In the genomic region with DNA sequence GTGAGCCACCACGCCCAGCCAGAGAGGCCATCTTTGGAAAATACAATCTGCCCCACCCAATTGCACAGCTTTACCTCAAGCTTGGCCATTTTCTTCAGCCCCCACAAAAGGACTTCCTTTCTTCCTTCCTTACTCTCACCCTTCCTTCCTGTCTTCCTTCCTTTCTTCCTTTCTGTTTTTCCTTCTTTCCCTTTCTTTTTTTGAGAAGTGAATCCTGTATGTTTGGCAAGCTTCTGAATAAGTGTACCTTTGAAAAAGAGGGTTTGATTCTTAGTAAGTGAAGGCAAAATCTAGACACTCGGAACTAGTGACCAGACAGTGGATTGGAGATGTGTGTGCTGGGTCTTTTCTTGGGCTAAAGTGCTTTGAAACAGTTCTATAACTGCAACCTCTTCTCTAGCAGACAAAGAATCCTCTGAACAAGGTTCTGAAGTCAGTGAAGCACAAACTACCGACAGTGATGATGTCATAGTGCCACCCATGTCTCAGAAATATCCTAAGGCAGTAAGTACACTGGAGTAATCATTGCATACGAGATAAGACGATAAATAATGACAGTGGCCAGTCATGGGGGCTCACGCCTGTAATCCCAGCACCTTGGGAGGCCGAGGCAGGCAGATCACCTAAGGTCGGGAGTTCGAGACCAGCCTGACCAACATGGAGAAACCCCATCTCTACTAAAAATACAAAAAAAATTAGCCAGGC, we compare ENCODE assay signal across 27 cellular contexts. TPM values are rescaled to one million over a fixed set of nuclear protein-coding genes. Genes with fewer than 3 reads are reported as not detected.
"Had no signal": no experiment of that assay in that cellular context is flagged by ENCODE, and none has a peak within 500 bp of the region (broad histone marks: within the 10 kb centered on the region; RNA-seq: fewer than 3 reads in every experiment).

No MANE protein-coding gene starts in this region.

- H3K9ac ChIP-seq: parathyroid adenoma had no signal

- H3K9me3 ChIP-seq: left lung, mucosa of descending colon, right atrium auricular region, sigmoid colon, testis, tibial artery had no signal

- ATAC-seq: left cardiac atrium; left lung; mucosa of descending colon; natural killer cell treated with Interleukin-12 subunit alpha and Interleukin-12 subunit beta and Interleukin-15 and Interleukin-18, amount 100 ng/mL, for 72 hours; stimulated activated effector memory CD8-positive, alpha-beta T cell treated with anti-CD3 and anti-CD28 coated beads, Interleukin-12 subunit alpha, Interleukin-12 subunit beta, amount 100 ng/mL, for 72 hours; stimulated activated naive CD8-positive, alpha-beta T cell treated with anti-CD3 and anti-CD28 coated beads, Interleukin-15, Interleukin-2, amounts not matched to agents 100 U/mL and 50 U/mL, for 24 hours had no signal

- H3K9me3 Mint-ChIP-seq: mesothelial cell of epicardium; naive B cell; natural killer cell treated with Interleukin-12 subunit alpha and Interleukin-12 subunit beta and Interleukin-15 and Interleukin-18, amount 100 ng/mL, for 72 hours; neural crest cell; stimulated activated effector memory CD8-positive, alpha-beta T cell treated with anti-CD3 and anti-CD28 coated beads, Interleukin-12 subunit alpha, Interleukin-12 subunit beta, amount 100 ng/mL, for 72 hours; type B pancreatic cell had no signal

- DNase-seq: dermis blood vessel endothelial cell; effector memory CD4-positive, alpha-beta T cell; kidney; left cardiac atrium; left lung; mesenchymal stem cell; mucosa of descending colon; naive B cell; sigmoid colon; stimulated activated CD4-positive, alpha-beta T cell treated with anti-CD3 and anti-CD28 coated beads, Interleukin-2, amount 100 ng/mL, for 24 hours; stimulated activated CD4-positive, alpha-beta T cell treated with anti-CD3 and anti-CD28 coated beads, Interleukin-4, amount 100 ng/mL, for 24 hours; stimulated activated naive CD8-positive, alpha-beta T cell treated with anti-CD3 and anti-CD28 coated beads, Interleukin-15, Interleukin-2, amounts not matched to agents 100 U/mL and 50 U/mL, for 24 hours; substantia nigra; testis; tibial artery had no signal

- FAIRE-seq: frontal cortex, kidney had no signal

- H3K27ac Mint-ChIP-seq: mesothelial cell of epicardium; naive B cell; natural killer cell treated with Interleukin-12 subunit alpha and Interleukin-12 subunit beta and Interleukin-15 and Interleukin-18, amount 100 ng/mL, for 72 hours; stimulated activated effector memory CD8-positive, alpha-beta T cell treated with anti-CD3 and anti-CD28 coated beads, Interleukin-12 subunit alpha, Interleukin-12 subunit beta, amount 100 ng/mL, for 72 hours; type B pancreatic cell had no signal

- H3K36me3 Mint-ChIP-seq: mesothelial cell of epicardium; naive B cell; natural killer cell treated with Interleukin-12 subunit alpha and Interleukin-12 subunit beta and Interleukin-15 and Interleukin-18, amount 100 ng/mL, for 72 hours; stimulated activated effector memory CD8-positive, alpha-beta T cell treated with anti-CD3 and anti-CD28 coated beads, Interleukin-12 subunit alpha, Interleukin-12 subunit beta, amount 100 ng/mL, for 72 hours; type B pancreatic cell had no signal

- H3K27ac ChIP-seq: coronary artery, left lung, parathyroid adenoma, right atrium auricular region, sigmoid colon, testis, tibial artery had no signal

- H3K36me3 ChIP-seq: left lung, right atrium auricular region, sigmoid colon, tibial artery had no signal

- H2AFZ ChIP-seq: parathyroid adenoma had no signal

- H3K27me3 Mint-ChIP-seq: progenitor cell of endocrine pancreas, type B pancreatic cell had no signal

- H3K4me3 ChIP-seq: coronary artery, left lung, mucosa of descending colon, right atrium auricular region, sigmoid colon, testis, tibial artery had no signal

- H3K4me1 Mint-ChIP-seq: mesothelial cell of epicardium; stimulated activated effector memory CD8-positive, alpha-beta T cell treated with anti-CD3 and anti-CD28 coated beads, Interleukin-12 subunit alpha, Interleukin-12 subunit beta, amount 100 ng/mL, for 72 hours had no signal

- H3K79me2 ChIP-seq: parathyroid adenoma had no signal

- H3K27me3 ChIP-seq: left lung, right atrium auricular region, sigmoid colon, testis, tibial artery had no signal

- H3K4me3 Mint-ChIP-seq: mesothelial cell of epicardium; naive B cell; natural killer cell treated with Interleukin-12 subunit alpha and Interleukin-12 subunit beta and Interleukin-15 and Interleukin-18, amount 100 ng/mL, for 72 hours; neural crest cell; stimulated activated effector memory CD8-positive, alpha-beta T cell treated with anti-CD3 and anti-CD28 coated beads, Interleukin-12 subunit alpha, Interleukin-12 subunit beta, amount 100 ng/mL, for 72 hours; type B pancreatic cell had no signal

- H3K4me1 ChIP-seq: left lung, parathyroid adenoma, right atrium auricular region, sigmoid colon, testis, tibial artery had no signal

RNA-seq across cellular contexts. Expression of gene RPGRIP1, which starts 54.5 kb away (rescaled TPM):
- total RNA-seq: dermis blood vessel endothelial cell, fibroblast of villous mesenchyme, frontal cortex, neural crest cell, skeletal muscle tissue had no signal
